Comparison of ENCODE assay signal across 1 cellular context in the genomic region with DNA sequence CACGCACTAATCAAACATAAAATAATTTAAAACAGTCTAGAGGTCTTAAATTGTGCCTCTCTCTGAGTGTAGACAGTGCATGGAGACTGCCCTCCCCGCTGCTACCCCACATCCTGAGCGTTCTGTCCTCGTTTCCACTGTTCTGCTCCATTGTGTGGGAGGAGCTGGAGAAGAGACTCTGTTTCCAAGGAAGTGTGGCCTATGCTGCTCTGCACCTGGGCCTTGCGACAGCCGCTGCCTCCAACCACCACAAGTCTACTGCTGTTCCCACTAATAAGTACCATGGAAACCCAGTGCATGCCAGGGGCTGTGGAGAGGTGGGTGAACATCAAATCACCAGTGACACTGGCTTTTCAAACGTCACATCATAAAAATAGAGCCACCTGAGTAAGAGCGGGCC.
TF ChIP-seq lines count a peak whose summit lies in the region.

No MANE protein-coding gene starts in this region.

TF ChIP-seq in H1, 55 proteins besides CTCF, POLR2A, EP300 and RAD21:
- no peak for TF ChIP-seq YY1 (IDR thresholded peaks at IDR 0.05; ENCODE audit: low read depth, low read length)
- TF ChIP-seq SP1 (IDR thresholded peaks at IDR 0.05; ENCODE audit: low read depth, low read length), result no peak
- no peak for TF ChIP-seq SIX5 (IDR thresholded peaks at IDR 0.05; ENCODE audit: low read depth, low read length)
- TF ChIP-seq ZNF274 (IDR thresholded peaks at IDR 0.05; ENCODE audit: borderline replicate concordance, extremely low read depth, low read length), result no peak
- no peak for TF ChIP-seq FOSL1 (IDR thresholded peaks at IDR 0.05; ENCODE audit: insufficient read depth, low read depth, low read length)
